Comparison of ENCODE assay signal across 22 cellular contexts in genomic region chr7:148296994-148297644, GRCh38.
DNase-seq lines count a peak whose midpoint lies in the region; ATAC-seq and TF ChIP-seq lines count a peak whose summit lies in the region.
"Had no signal": no experiment of that assay in that cellular context is flagged by ENCODE, and none has a peak within 500 bp of the region (broad histone marks: within the 10 kb centered on the region; RNA-seq: fewer than 3 reads in every experiment).

No MANE protein-coding gene starts in this region.

- TF ChIP-seq CTCF in activated CD8-positive, alpha-beta T cell treated with anti-CD3 and anti-CD28 coated beads for 36 hours (IDR thresholded peaks at IDR 0.05): peak; percentile 21
- TF ChIP-seq CTCF in MM.1S (IDR thresholded peaks at IDR 0.05; ENCODE audit: low read length) (peak; percentile 29), chondrocyte (IDR thresholded peaks at IDR 0.05) (peak; percentile 25), brain microvascular endothelial cell (IDR thresholded peaks at IDR 0.05; ENCODE audit: low read depth, low read length, missing control alignments) (no peak)

- no peaks in the 10 kb centered on the region for H3K9me3 Mint-ChIP-seq in activated CD8-positive, alpha-beta T cell treated with anti-CD3 and anti-CD28 coated beads for 36 hours
- H3K9me3 Mint-ChIP-seq in activated CD8-positive, alpha-beta T cell treated with anti-CD3 and anti-CD28 coated beads, Interleukin-2, amount 10 ng/mL, durations not matched to agents 7 days and 5 days (ENCODE audit: insufficient read depth): no peaks in the 10 kb centered on the region
- no peaks in the 10 kb centered on the region for H3K9me3 Mint-ChIP-seq in chondrocyte (ENCODE audit: low read depth)
- H3K9me3 Mint-ChIP-seq in stimulated activated memory B cell treated with anti-CD40 and anti-IgM and Interleukin-4, amounts not matched to agents 10 μg/mL and 1 μg/mL and 100 μg/mL, for 72 hours: peaks cover 3% of the 10 kb centered on the region
- H3K9me3 Mint-ChIP-seq: activated naive CD4-positive, alpha-beta T cell treated with anti-CD3 and anti-CD28 coated beads, Interleukin-2, amount 10 ng/mL, durations not matched to agents 7 days and 5 days; CD4-positive, CD25-positive, alpha-beta regulatory T cell; natural killer cell treated with Interleukin-12 subunit alpha and Interleukin-12 subunit beta and Interleukin-15 and Interleukin-18, amount 100 ng/mL, for 72 hours had no signal

- no peaks in the 10 kb centered on the region for H3F3A ChIP-seq in MM.1S (ENCODE audit: insufficient read depth, low read length)

- H3K27ac ChIP-seq in MM.1S (ENCODE audit: low read length) (no peak overlapping the region), brain microvascular endothelial cell (no peak overlapping the region)
- H3K27ac ChIP-seq: A549, Peyer's patch, prostate gland had no signal

- ATAC-seq in activated CD8-positive, alpha-beta T cell treated with anti-CD3 and anti-CD28 coated beads for 36 hours: no peak
- no peak for ATAC-seq in activated CD8-positive, alpha-beta T cell treated with anti-CD3 and anti-CD28 coated beads, Interleukin-2, amount 10 ng/mL, durations not matched to agents 7 days and 5 days
- ATAC-seq in stimulated activated memory B cell treated with anti-CD40 and anti-IgM and Interleukin-4, amounts not matched to agents 10 μg/mL and 1 μg/mL and 100 μg/mL, for 72 hours: no peak
- ATAC-seq: natural killer cell treated with Interleukin-12 subunit alpha and Interleukin-12 subunit beta and Interleukin-15 and Interleukin-18, amount 100 ng/mL, for 72 hours had no signal

- no peak overlapping the region for H3K4me2 ChIP-seq in MM.1S (ENCODE audit: low read depth, low read length)
- H3K4me2 ChIP-seq: A549 had no signal

- no peak overlapping the region for H3K27ac Mint-ChIP-seq in activated CD8-positive, alpha-beta T cell treated with anti-CD3 and anti-CD28 coated beads for 36 hours
- H3K27ac Mint-ChIP-seq in activated CD8-positive, alpha-beta T cell treated with anti-CD3 and anti-CD28 coated beads, Interleukin-2, amount 10 ng/mL, durations not matched to agents 7 days and 5 days: no peak overlapping the region
- H3K27ac Mint-ChIP-seq in chondrocyte (ENCODE audit: unreplicated experiment): no peak overlapping the region
- peak overlapping the region; percentile 26 for H3K27ac Mint-ChIP-seq in stimulated activated memory B cell treated with anti-CD40 and anti-IgM and Interleukin-4, amounts not matched to agents 10 μg/mL and 1 μg/mL and 100 μg/mL, for 72 hours
- H3K27ac Mint-ChIP-seq: activated naive CD4-positive, alpha-beta T cell treated with anti-CD3 and anti-CD28 coated beads, Interleukin-2, amount 10 ng/mL, durations not matched to agents 7 days and 5 days; CD4-positive, CD25-positive, alpha-beta regulatory T cell; natural killer cell treated with Interleukin-12 subunit alpha and Interleukin-12 subunit beta and Interleukin-15 and Interleukin-18, amount 100 ng/mL, for 72 hours; stimulated activated naive B cell treated with anti-CD40 and anti-IgM and Interleukin-4, amounts not matched to agents 10 μg/mL and 1 μg/mL and 100 μg/mL, for 72 hours had no signal

- peaks cover 11% of the 10 kb centered on the region for H3K27me3 Mint-ChIP-seq in activated CD8-positive, alpha-beta T cell treated with anti-CD3 and anti-CD28 coated beads for 36 hours
- H3K27me3 Mint-ChIP-seq in activated CD8-positive, alpha-beta T cell treated with anti-CD3 and anti-CD28 coated beads, Interleukin-2, amount 10 ng/mL, durations not matched to agents 7 days and 5 days (ENCODE audit: low read depth): peaks cover 3% of the 10 kb centered on the region
- H3K27me3 Mint-ChIP-seq in chondrocyte (ENCODE audit: low read depth): peaks cover 6% of the 10 kb centered on the region
- H3K27me3 Mint-ChIP-seq in stimulated activated memory B cell treated with anti-CD40 and anti-IgM and Interleukin-4, amounts not matched to agents 10 μg/mL and 1 μg/mL and 100 μg/mL, for 72 hours: no peaks in the 10 kb centered on the region
- H3K27me3 Mint-ChIP-seq: activated naive CD4-positive, alpha-beta T cell treated with anti-CD3 and anti-CD28 coated beads, Interleukin-2, amount 10 ng/mL, durations not matched to agents 7 days and 5 days; stimulated activated naive B cell treated with anti-CD40 and anti-IgM and Interleukin-4, amounts not matched to agents 10 μg/mL and 1 μg/mL and 100 μg/mL, for 72 hours had no signal

- no peaks in the 10 kb centered on the region for H3K4me1 Mint-ChIP-seq in activated CD8-positive, alpha-beta T cell treated with anti-CD3 and anti-CD28 coated beads for 36 hours (ENCODE audit: low read depth)
- H3K4me1 Mint-ChIP-seq in activated CD8-positive, alpha-beta T cell treated with anti-CD3 and anti-CD28 coated beads, Interleukin-2, amount 10 ng/mL, durations not matched to agents 7 days and 5 days (ENCODE audit: low read depth): no peaks in the 10 kb centered on the region
- peaks cover under 1% of the 10 kb centered on the region for H3K4me1 Mint-ChIP-seq in chondrocyte (ENCODE audit: low read depth)
- H3K4me1 Mint-ChIP-seq in stimulated activated memory B cell treated with anti-CD40 and anti-IgM and Interleukin-4, amounts not matched to agents 10 μg/mL and 1 μg/mL and 100 μg/mL, for 72 hours: peaks cover 32% of the 10 kb centered on the region
- H3K4me1 Mint-ChIP-seq: activated naive CD4-positive, alpha-beta T cell treated with anti-CD3 and anti-CD28 coated beads, Interleukin-2, amount 10 ng/mL, durations not matched to agents 7 days and 5 days had no signal

- H3K9me3 ChIP-seq in MM.1S (replicated peaks; ENCODE audit: insufficient read depth, low read length): no peaks in the 10 kb centered on the region
- H3K9me3 ChIP-seq: A549, Peyer's patch, prostate gland had no signal

- intact Hi-C loops in activated CD8-positive, alpha-beta T cell treated with anti-CD3 and anti-CD28 coated beads for 36 hours (cut with micrococcal nuclease): no loop called here

- H3K36me3 Mint-ChIP-seq in activated CD8-positive, alpha-beta T cell treated with anti-CD3 and anti-CD28 coated beads for 36 hours (ENCODE audit: low read depth): no peaks in the 10 kb centered on the region
- H3K36me3 Mint-ChIP-seq in activated CD8-positive, alpha-beta T cell treated with anti-CD3 and anti-CD28 coated beads, Interleukin-2, amount 10 ng/mL, durations not matched to agents 7 days and 5 days (ENCODE audit: low read depth): no peaks in the 10 kb centered on the region
- no peaks in the 10 kb centered on the region for H3K36me3 Mint-ChIP-seq in chondrocyte (ENCODE audit: low read depth)
- H3K36me3 Mint-ChIP-seq in stimulated activated memory B cell treated with anti-CD40 and anti-IgM and Interleukin-4, amounts not matched to agents 10 μg/mL and 1 μg/mL and 100 μg/mL, for 72 hours: peaks cover 2% of the 10 kb centered on the region
- H3K36me3 Mint-ChIP-seq: activated naive CD4-positive, alpha-beta T cell treated with anti-CD3 and anti-CD28 coated beads, Interleukin-2, amount 10 ng/mL, durations not matched to agents 7 days and 5 days; CD4-positive, CD25-positive, alpha-beta regulatory T cell; natural killer cell treated with Interleukin-12 subunit alpha and Interleukin-12 subunit beta and Interleukin-15 and Interleukin-18, amount 100 ng/mL, for 72 hours had no signal

- H3K79me2 ChIP-seq in MM.1S (ENCODE audit: low read length): no peaks in the 10 kb centered on the region

- H3K9ac ChIP-seq in MM.1S (ENCODE audit: low read length): no peak overlapping the region

- H3K4me3 Mint-ChIP-seq in activated CD8-positive, alpha-beta T cell treated with anti-CD3 and anti-CD28 coated beads for 36 hours: no peak overlapping the region
- no peak overlapping the region for H3K4me3 Mint-ChIP-seq in activated CD8-positive, alpha-beta T cell treated with anti-CD3 and anti-CD28 coated beads, Interleukin-2, amount 10 ng/mL, durations not matched to agents 7 days and 5 days
- H3K4me3 Mint-ChIP-seq in chondrocyte (ENCODE audit: unreplicated experiment): no peak overlapping the region
- H3K4me3 Mint-ChIP-seq in stimulated activated memory B cell treated with anti-CD40 and anti-IgM and Interleukin-4, amounts not matched to agents 10 μg/mL and 1 μg/mL and 100 μg/mL, for 72 hours: no peak overlapping the region
- H3K4me3 Mint-ChIP-seq: activated naive CD4-positive, alpha-beta T cell treated with anti-CD3 and anti-CD28 coated beads, Interleukin-2, amount 10 ng/mL, durations not matched to agents 7 days and 5 days; CD4-positive, CD25-positive, alpha-beta regulatory T cell; natural killer cell treated with Interleukin-12 subunit alpha and Interleukin-12 subunit beta and Interleukin-15 and Interleukin-18, amount 100 ng/mL, for 72 hours; stimulated activated naive B cell treated with anti-CD40 and anti-IgM and Interleukin-4, amounts not matched to agents 10 μg/mL and 1 μg/mL and 100 μg/mL, for 72 hours had no signal

- H3K36me3 ChIP-seq in MM.1S (replicated peaks; ENCODE audit: insufficient read depth, low read length) (no peaks in the 10 kb centered on the region), brain microvascular endothelial cell (replicated peaks) (no peaks in the 10 kb centered on the region)
- H3K36me3 ChIP-seq: Peyer's patch, prostate gland had no signal

- no peaks in the 10 kb centered on the region for H3K4me1 ChIP-seq in MM.1S (ENCODE audit: low read length)
- H3K4me1 ChIP-seq: A549, Peyer's patch, prostate gland had no signal

- POLR2A ChIA-PET in activated CD8-positive, alpha-beta T cell treated with anti-CD3 and anti-CD28 coated beads for 36 hours (lab: Charles Lee): no interaction called here
- POLR2A ChIA-PET in activated CD8-positive, alpha-beta T cell treated with anti-CD3 and anti-CD28 coated beads, Interleukin-2, amount 10 ng/mL, durations not matched to agents 7 days and 5 days (lab: Charles Lee): no interaction called here

- in situ Hi-C loops in brain microvascular endothelial cell (cut with HindIII; ENCODE audit: low pct_ligation_motif_present, low sequenced_read_pairs): no loop called here

- no peak overlapping the region for H2AFZ ChIP-seq in MM.1S (ENCODE audit: low read length)

- H3K4me3 ChIP-seq in MM.1S (ENCODE audit: low read length) (no peak overlapping the region), brain microvascular endothelial cell (ENCODE audit: low read depth, low read length) (no peak overlapping the region)
- H3K4me3 ChIP-seq: A549, Peyer's patch, prostate gland had no signal

- no peaks in the 10 kb centered on the region for H4K20me1 ChIP-seq in MM.1S (ENCODE audit: insufficient read depth, low read length)

- no peaks in the 10 kb centered on the region for H3K9me2 ChIP-seq in MM.1S (replicated peaks; ENCODE audit: insufficient read depth, low read length)

- CTCF ChIA-PET in activated CD8-positive, alpha-beta T cell treated with anti-CD3 and anti-CD28 coated beads for 36 hours (lab: Charles Lee): interaction anchor here (1.4 kb wide), 1 partner anchor 9 kb away, joined by 4 read pairs; no protein-coding TSS in a partner anchor
- CTCF ChIA-PET in activated CD8-positive, alpha-beta T cell treated with anti-CD3 and anti-CD28 coated beads, Interleukin-2, amount 10 ng/mL, durations not matched to agents 7 days and 5 days (lab: Charles Lee): no interaction called here

- no peaks in the 10 kb centered on the region for H3K27me3 ChIP-seq in MM.1S (replicated peaks; ENCODE audit: insufficient read depth, low read length)
- no peaks in the 10 kb centered on the region for H3K27me3 ChIP-seq in brain microvascular endothelial cell (replicated peaks)
- H3K27me3 ChIP-seq: Peyer's patch had no signal

- no peak for DNase-seq in activated CD8-positive, alpha-beta T cell treated with anti-CD3 and anti-CD28 coated beads for 36 hours
- DNase-seq in activated CD8-positive, alpha-beta T cell treated with anti-CD3 and anti-CD28 coated beads, Interleukin-2, amount 10 ng/mL, durations not matched to agents 7 days and 5 days: no peak
- no peak for DNase-seq in MM.1S
- no peak for DNase-seq in chondrocyte (ENCODE audit: low spot score)
- no peak for DNase-seq in DMS79 (lab: John Stamatoyannopoulos, UW)
- DNase-seq in brain microvascular endothelial cell: no peak
- DNase-seq in NCI-H2227 treated with DMSO at 0.1 percent for 48 hours (lab: John Stamatoyannopoulos, UW): no peak
- DNase-seq: activated naive CD4-positive, alpha-beta T cell treated with anti-CD3 and anti-CD28 coated beads, Interleukin-2, amount 10 ng/mL, durations not matched to agents 7 days and 5 days; activated T-cell treated with anti-CD3 and anti-CD28 coated beads, Interleukin-2, amount 50 U/mL, for 1 hour; CD4-positive, CD25-positive, alpha-beta regulatory T cell; cortex of kidney; erythroblast; islet precursor cell; NCI-H1930; NCI-H510A treated with DMSO at 0.1 percent for 48 hours; Peyer's patch; stimulated activated naive B cell treated with anti-CD40 and anti-IgM and Interleukin-4, amounts not matched to agents 10 μg/mL and 1 μg/mL and 100 μg/mL, for 72 hours; trophoblast cell had no signal
